In the genomic region with DNA sequence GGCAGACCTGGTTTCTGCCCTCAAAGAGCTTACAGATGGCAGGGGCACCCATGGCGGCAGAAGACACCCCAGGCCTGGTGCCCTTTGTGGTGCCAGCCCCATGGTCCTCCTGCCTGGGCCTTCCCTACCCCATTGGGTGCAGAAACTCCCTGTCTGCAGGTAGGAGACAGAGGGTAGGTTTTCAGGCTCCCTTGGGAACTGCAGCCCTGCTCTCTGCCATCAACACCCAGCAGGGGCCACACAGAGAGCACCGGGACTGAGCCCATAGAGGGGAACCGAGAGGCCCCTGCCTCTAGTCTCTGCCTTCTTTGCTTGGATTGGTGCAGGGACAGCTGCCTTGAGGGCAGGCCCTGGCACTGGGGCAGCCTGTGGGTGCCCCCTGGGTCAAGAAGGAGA, we compare ENCODE assay signal across 21 cellular contexts. TPM values are rescaled to one million over a fixed set of nuclear protein-coding genes. Genes with fewer than 3 reads are reported as not detected.
DNase-seq lines count a peak whose midpoint lies in the region; ATAC-seq, FAIRE-seq and TF ChIP-seq lines count a peak whose summit lies in the region.
"Had no signal": no experiment of that assay in that cellular context is flagged by ENCODE, and none has a peak within 500 bp of the region (broad histone marks: within the 10 kb centered on the region; RNA-seq: fewer than 3 reads in every experiment).

No MANE protein-coding gene starts in this region.

- H3K4me2 ChIP-seq in A549 (no peak overlapping the region), H1 (ENCODE audit: insufficient read depth in 1 of 2, low read depth in 2 of 2, low read length in 2 of 2) (no peak overlapping the region)

- no peak overlapping the region for H3K14ac ChIP-seq in H1 (ENCODE audit: insufficient read length)

- no peak overlapping the region for H2BK20ac ChIP-seq in H1 (ENCODE audit: low read length)

- H3K27me3 Mint-ChIP-seq in osteocyte (ENCODE audit: unreplicated experiment), result no peaks in the 10 kb centered on the region
- H3K27me3 Mint-ChIP-seq: CD4-positive, alpha-beta T cell had no signal

- TF ChIP-seq CTCF in A549 (IDR thresholded peaks at IDR 0.05) (no peak), H1 (IDR thresholded peaks at IDR 0.05; ENCODE audit: control extremely low read depth in 1 of 3, insufficient read depth in 1 of 3, low read depth in 1 of 3, low read length in 3 of 3) (no peak), osteocyte (IDR thresholded peaks at IDR 0.05) (no peak), GM20000 (IDR thresholded peaks at IDR 0.05; ENCODE audit: extremely low read depth, missing control alignments) (no peak)

- H3K27me3 ChIP-seq in NT2/D1 (ENCODE audit: insufficient read depth, insufficient read length) (no peaks in the 10 kb centered on the region), H1 (replicated peaks in 1 of 4; ENCODE audit: control insufficient read depth in 3 of 4, extremely low read depth in 1 of 4, insufficient read depth in 3 of 4, low read length in 3 of 4) (no peaks in the 10 kb centered on the region)
- H3K27me3 ChIP-seq: BE2C had no signal

- H3K4me3 Mint-ChIP-seq in osteocyte (ENCODE audit: unreplicated experiment), result no peak overlapping the region
- H3K4me3 Mint-ChIP-seq: CD4-positive, alpha-beta T cell had no signal

- peak overlapping the region; percentile 88 for H3K27ac Mint-ChIP-seq in osteocyte (ENCODE audit: unreplicated experiment)
- H3K27ac Mint-ChIP-seq: CD4-positive, alpha-beta T cell had no signal

- peaks cover 14% of the 10 kb centered on the region for H3K36me3 Mint-ChIP-seq in osteocyte (ENCODE audit: unreplicated experiment)

- POLR2A ChIA-PET in A549 (lab: Yijun Ruan, JAX) (no interaction called here), H1 (lab: Charles Lee; ENCODE audit: partially characterized antibody) (interaction anchor here (1.5 to 2.2 kb wide), 3 partner anchors 8 to 16 kb away, joined by 3 to 7 read pairs (median 5); no protein-coding TSS in a partner anchor)

- H3K27ac ChIP-seq in A549 (peak overlapping the region in 1 of 2 experiments; percentile 8; a peak in 1 of 6 replicates), H1 (ENCODE audit: low read depth, low read length) (no peak overlapping the region)

- no peak overlapping the region for H3K23ac ChIP-seq in H1 (ENCODE audit: insufficient read length)

- TF ChIP-seq RAD21 in A549 (conservative IDR thresholded peaks at IDR 0.05 in 1 of 2, IDR thresholded peaks at IDR 0.05 in 1 of 2), result no peak
- TF ChIP-seq RAD21 in H1 (IDR thresholded peaks at IDR 0.05 in 1 of 2, conservative IDR thresholded peaks at IDR 0.05 in 1 of 2; ENCODE audit: low read depth in 2 of 2, low read length in 2 of 2), result no peak

- H3K4me1 ChIP-seq in A549 (peaks cover 6% of the 10 kb centered on the region), NT2/D1 (ENCODE audit: insufficient read depth, insufficient read length) (peaks cover 6% of the 10 kb centered on the region), H1 (replicated peaks in 1 of 4; ENCODE audit: control insufficient read depth in 3 of 4, insufficient read depth in 4 of 4, low read length in 3 of 4) (peaks cover 0 to under 1% (median 0%) of the 10 kb centered on the region in 4 experiments; a peak in 1 of 7 replicates)

- CTCF ChIA-PET in A549 (lab: Yijun Ruan, JAX) (interaction anchor here (0.6 to 1.6 kb wide), 4 partner anchors 12 to 67 kb away, joined by 3 to 7 read pairs (median 3); no protein-coding TSS in a partner anchor), H1 (lab: Charles Lee; ENCODE audit: partially characterized antibody) (interaction anchor here (1.3 kb wide), 1 partner anchor 231 kb away, joined by 4 read pairs; no protein-coding TSS in a partner anchor)

- no peaks in the 10 kb centered on the region for H3K23me2 ChIP-seq in H1 (ENCODE audit: low read depth, low read length)

- FAIRE-seq in A549 (lab: Jason Lieb, UNC), result no peak
- no peak for FAIRE-seq in H1 (lab: Jason Lieb, UNC)
- FAIRE-seq: GM12892, GM18507 had no signal

- H3K4ac ChIP-seq in H1 (replicated peaks; ENCODE audit: insufficient read length, low read depth, low read length), result no peak overlapping the region

- H3K79me1 ChIP-seq in H1 (ENCODE audit: low read depth, low read length), result peaks cover 11% of the 10 kb centered on the region

- peak overlapping the region; percentile 76; the same call in 1 of the 2 replicates for H4K8ac ChIP-seq in H1 (ENCODE audit: extremely low read depth, insufficient read depth, low read length)

- DNase-seq in A549 (ENCODE audit: low read depth in 1 of 2, low spot score in 1 of 2), result no peak
- DNase-seq in NT2/D1 (ENCODE audit: low read depth, low spot score), result no peak
- no peak for DNase-seq in H1 (ENCODE audit: low read depth in 1 of 2, low spot score in 2 of 2)
- DNase-seq in osteocyte (ENCODE audit: extremely low spot score, unreplicated experiment), result no peak
- no peak for DNase-seq in globus pallidus (ENCODE audit: low spot score)
- DNase-seq in GM20000 (ENCODE audit: low spot score), result no peak
- DNase-seq: 8988T; BE2C; CD4-positive, alpha-beta T cell; EL; HCEC 1CT; KBM-7; NCI-H1694 treated with DMSO at 0.1 percent for 48 hours; NCI-H510A; NCI-H774; OCI-M1; SHP77 treated with DMSO at 0.1 percent for 48 hours had no signal

- no peak overlapping the region for H3K18ac ChIP-seq in H1 (ENCODE audit: extremely low read depth, low read length)

- peaks cover 0 to 11% of the 10 kb centered on the region in 2 experiments for H4K20me1 ChIP-seq in H1 (replicated peaks in 1 of 2; ENCODE audit: control insufficient read depth in 1 of 2, insufficient read depth in 2 of 2, low read length in 2 of 2)

- H3K36me3 ChIP-seq in NT2/D1 (ENCODE audit: insufficient read depth, insufficient read length, low read length) (peaks cover 16% of the 10 kb centered on the region), H1 (ENCODE audit: control insufficient read depth in 2 of 4, insufficient read depth in 4 of 4, low read length in 3 of 4) (peaks cover 0 to 14% (median 0%) of the 10 kb centered on the region in 4 experiments; a peak in 4 of 8 replicates)
- H3K36me3 ChIP-seq: BE2C had no signal

- H3K9ac ChIP-seq in NT2/D1 (ENCODE audit: insufficient read length, low read depth) (peak overlapping the region; percentile 21), H1 (replicated peaks in 1 of 4; ENCODE audit: extremely low read depth in 1 of 4, low read depth in 3 of 4, low read length in 3 of 4) (no peak overlapping the region)

- peaks cover 0 to 10% of the 10 kb centered on the region in 2 experiments; a peak in 3 of 4 replicates for H3K79me2 ChIP-seq in H1 (ENCODE audit: control insufficient read depth in 1 of 2, insufficient read depth in 2 of 2, low read length in 2 of 2)

- H2AK5ac ChIP-seq in H1 (ENCODE audit: low read depth, low read length), result no peak overlapping the region

- ATAC-seq in A549 (peak; percentile 41 to 60), GM19324 (IDR thresholded peaks at IDR 0.05; ENCODE audit: low FRiP score, unreplicated experiment) (no peak), GM19035 (IDR thresholded peaks at IDR 0.05; ENCODE audit: unreplicated experiment) (no peak)

- H4K91ac ChIP-seq in H1 (replicated peaks; ENCODE audit: insufficient read length, low read length), result no peak overlapping the region

- H2BK120ac ChIP-seq in H1 (replicated peaks; ENCODE audit: low read depth, low read length), result no peak overlapping the region

- no peak overlapping the region for H3K4me3 ChIP-seq in A549
- H3K4me3 ChIP-seq in NT2/D1 (ENCODE audit: insufficient read length, low read depth), result no peak overlapping the region
- H3K4me3 ChIP-seq in H1 (ENCODE audit: extremely low read depth in 1 of 4, insufficient read depth in 2 of 4, low read depth in 3 of 4, low read length in 4 of 4), result no peak overlapping the region

- H3K4me1 Mint-ChIP-seq in osteocyte (ENCODE audit: unreplicated experiment), result peaks cover 17% of the 10 kb centered on the region

- H3K9me3 Mint-ChIP-seq in osteocyte (ENCODE audit: unreplicated experiment), result no peaks in the 10 kb centered on the region
- H3K9me3 Mint-ChIP-seq: CD4-positive, alpha-beta T cell had no signal

- no peak overlapping the region for H4K5ac ChIP-seq in H1 (ENCODE audit: insufficient read length, low read depth, low read length)

- TF ChIP-seq EP300 in A549 (IDR thresholded peaks at IDR 0.05) (no peak), H1 (IDR thresholded peaks at IDR 0.05; ENCODE audit: borderline replicate concordance in 1 of 2, low read depth in 2 of 2, low read length in 2 of 2) (no peak)

- H3K56ac ChIP-seq in H1 (replicated peaks; ENCODE audit: insufficient read length, low read depth, low read length), result no peak overlapping the region

- H2AFZ ChIP-seq in H1 (ENCODE audit: low read length), result no peak overlapping the region

- no peak overlapping the region for H2BK15ac ChIP-seq in H1 (ENCODE audit: low read length)

- H3K9me3 ChIP-seq in A549 (no peaks in the 10 kb centered on the region), NT2/D1 (ENCODE audit: insufficient read depth, low read length) (no peaks in the 10 kb centered on the region), H1 (ENCODE audit: insufficient read depth in 2 of 2, low read depth in 1 of 2, low read length in 1 of 2) (no peaks in the 10 kb centered on the region)
- H3K9me3 ChIP-seq: BE2C had no signal

- WGBS in A549 (ENCODE audit: missing lambda C conversion rate), result no CpG with 5 or more reads among the region's 3 CpGs
- 89% methylated on average over 3 of the region's 3 CpGs; no CpG with 5 or more reads in 1 of the 2 experiments for WGBS in H1 (ENCODE audit: extremely low coverage in 1 of 2, insufficient coverage in 1 of 2, insufficient read length in 1 of 2, insufficient replicate concordance in 2 of 2, low coverage in 1 of 2, low lambda C conversion rate in 2 of 2, missing lambda C conversion rate in 1 of 2), 2 experiments

- no peak overlapping the region for H2BK12ac ChIP-seq in H1 (ENCODE audit: low read depth, low read length)

- TF ChIP-seq POLR2A in A549 (IDR thresholded peaks at IDR 0.05; ENCODE audit: low read length) (no peak), H1 (IDR thresholded peaks at IDR 0.05; ENCODE audit: control extremely low read depth in 1 of 2, low read depth in 2 of 2, low read length in 2 of 2) (no peak)

- H2BK5ac ChIP-seq in H1 (ENCODE audit: low read depth, low read length), result no peak overlapping the region

RNA-seq across cellular contexts. Expression of a gene that starts 52.6 kb away (rescaled TPM):
- polyA plus RNA-seq in A549 (2011; rRNA removed) (20.5 and 23.2 TPM in 2 replicates), A549 (2017; fragmentation: RNase III; extraction: RNeasy Plus Mini Kit Qiagen cat#74134 plus additional on column Dnase treatment) (19.9 to 21.7 TPM (median 21.5 TPM) in 3 replicates), H1 (2011; rRNA removed) (27.4 and 34.9 TPM in 2 replicates)
- polyA plus RNA-seq in A549 (2012; cell fraction: cytosol; rRNA removed), result 19.0 and 21.6 TPM in 2 replicates
- polyA plus RNA-seq in A549 (2012; cell fraction: nucleus; rRNA removed), result 21.1 and 26.9 TPM in 2 replicates
- 16.4 and 25.3 TPM in 2 replicates for polyA minus RNA-seq in A549 (2011; rRNA and poly(A)+ RNA removed)
- total RNA-seq in H1 (2021; fragmentation: NEBNext Ultra II Directional; extraction: Animal tissue kit (Norgen Biotek cat#: 25700)), result 45.4 and 46.5 TPM in 2 replicates
- 25.8 TPM for polyA plus RNA-seq in H1 (2011; cell fraction: cytosol; rRNA removed)
- polyA plus RNA-seq in H1 (2011; cell fraction: nucleus; rRNA removed), result 57.6 TPM
- 40.0 to 48.4 TPM (median 43.5 TPM) in 4 replicates for polyA plus RNA-seq in H1 (2012, experiment 1 of 2)
- 25.8 TPM for polyA plus RNA-seq in H1 (2012, experiment 2 of 2)
- 40.2 TPM for polyA plus RNA-seq in H1 (2013, experiment 1 of 2)
- polyA plus RNA-seq in H1 (2013, experiment 2 of 2), result 35.9 TPM
- polyA minus RNA-seq in H1 (2011; rRNA and poly(A)+ RNA removed), result 23.6 and 31.2 TPM in 2 replicates
- polyA minus RNA-seq in H1 (2011; cell fraction: cytosol; rRNA and poly(A)+ RNA removed), result 26.9 TPM
- 27.7 TPM for polyA minus RNA-seq in H1 (2011; cell fraction: nucleus; rRNA and poly(A)+ RNA removed)
- 44.7 and 48.7 TPM in 2 replicates for total RNA-seq in osteocyte

Comparison
In these comparisons a context has a peak if more than half of its experiments do, and no peak if none do; other contexts are left out.
1. ATAC-seq: peak in A549 (2 of 2); none in GM19324 (single experiment) and GM19035 (single experiment).